ENCODE assay signal across 9 cellular contexts in genomic region chr11:84384637-84385227, GRCh38.
DNase-seq lines count a peak whose midpoint lies in the region; ATAC-seq lines count a peak whose summit lies in the region.
"Had no signal": no experiment of that assay in that cellular context is flagged by ENCODE, and none has a peak within 500 bp of the region (broad histone marks: within the 10 kb centered on the region; RNA-seq: fewer than 3 reads in every experiment).

No MANE protein-coding gene starts in this region.

- H3K4me3 ChIP-seq in MG63 = no peak overlapping the region

- peak; percentile 97 for ATAC-seq in GM21619 (IDR thresholded peaks at IDR 0.05; ENCODE audit: unreplicated experiment)
- no peak for ATAC-seq in stimulated activated memory B cell treated with anti-CD40 and anti-IgM and Interleukin-4, amounts not matched to agents 10 μg/mL and 1 μg/mL and 100 μg/mL, for 72 hours

- DNase-seq in stimulated activated CD4-positive, alpha-beta T cell treated with anti-CD3 and anti-CD28 coated beads, Interleukin-15, amount 100 ng/mL, for 24 hours = peak; percentile 28
- no peak for DNase-seq in stimulated activated CD4-positive, alpha-beta T cell treated with anti-CD3 and anti-CD28 coated beads, Interleukin-4, amount 100 ng/mL, for 4 hours
- DNase-seq in MG63 (peak; percentile 6), head of caudate nucleus (peak; percentile 2 to 88 (median 67)), retina (peak; percentile 39)
- peak; percentile 20 to 38 for DNase-seq in activated CD4-positive, alpha-beta T cell treated with anti-CD3 and anti-CD28 coated beads, Interleukin-2, amount 50 U/mL, for 48 hours

- H3K36me3 ChIP-seq in MG63 = no peaks in the 10 kb centered on the region

- intact Hi-C loops in head of caudate nucleus (cut with DNase I) = loop anchor here (10.0 kb wide), 1 partner anchor 550 kb away; no protein-coding TSS in a partner anchor

- H3K9me3 Mint-ChIP-seq in stimulated activated memory B cell treated with anti-CD40 and anti-IgM and Interleukin-4, amounts not matched to agents 10 μg/mL and 1 μg/mL and 100 μg/mL, for 72 hours = no peaks in the 10 kb centered on the region

- no peaks in the 10 kb centered on the region for H3K9me3 ChIP-seq in MG63

- H3K27ac Mint-ChIP-seq in stimulated activated memory B cell treated with anti-CD40 and anti-IgM and Interleukin-4, amounts not matched to agents 10 μg/mL and 1 μg/mL and 100 μg/mL, for 72 hours = no peak overlapping the region
- H3K27ac Mint-ChIP-seq: immature natural killer cell had no signal

- no peaks in the 10 kb centered on the region for H3K36me3 Mint-ChIP-seq in stimulated activated memory B cell treated with anti-CD40 and anti-IgM and Interleukin-4, amounts not matched to agents 10 μg/mL and 1 μg/mL and 100 μg/mL, for 72 hours
- H3K36me3 Mint-ChIP-seq: immature natural killer cell had no signal

- no peaks in the 10 kb centered on the region for H3K4me1 Mint-ChIP-seq in stimulated activated memory B cell treated with anti-CD40 and anti-IgM and Interleukin-4, amounts not matched to agents 10 μg/mL and 1 μg/mL and 100 μg/mL, for 72 hours
- H3K4me1 Mint-ChIP-seq: immature natural killer cell had no signal

- H3K27me3 ChIP-seq in MG63 = no peaks in the 10 kb centered on the region

- H3K27me3 Mint-ChIP-seq in stimulated activated memory B cell treated with anti-CD40 and anti-IgM and Interleukin-4, amounts not matched to agents 10 μg/mL and 1 μg/mL and 100 μg/mL, for 72 hours = no peaks in the 10 kb centered on the region

- H3K4me3 Mint-ChIP-seq in stimulated activated memory B cell treated with anti-CD40 and anti-IgM and Interleukin-4, amounts not matched to agents 10 μg/mL and 1 μg/mL and 100 μg/mL, for 72 hours = no peak overlapping the region
- H3K4me3 Mint-ChIP-seq: immature natural killer cell had no signal

Comparison
In these comparisons a context has a peak if more than half of its experiments do, and no peak if none do; other contexts are left out.
1. DNase-seq: peak in stimulated activated CD4-positive, alpha-beta T cell treated with anti-CD3 and anti-CD28 coated beads, Interleukin-15, amount 100 ng/mL, for 24 hours (single experiment), MG63 (single experiment), activated CD4-positive, alpha-beta T cell treated with anti-CD3 and anti-CD28 coated beads, Interleukin-2, amount 50 U/mL, for 48 hours (2 of 2), head of caudate nucleus (42 of 42) and retina (single experiment); none in stimulated activated CD4-positive, alpha-beta T cell treated with anti-CD3 and anti-CD28 coated beads, Interleukin-4, amount 100 ng/mL, for 4 hours (0 of 2).